ENCODE assay signal across 8 cellular contexts in genomic region chr3:156673732-156674045, GRCh38. TPM values are rescaled to one million over a fixed set of nuclear protein-coding genes. Genes with fewer than 3 reads are reported as not detected.
DNase-seq lines count a peak whose midpoint lies in the region; ATAC-seq and TF ChIP-seq lines count a peak whose summit lies in the region.

No MANE protein-coding gene starts in this region.

- peak overlapping the region; percentile 99 for H3K27ac Mint-ChIP-seq in progenitor cell of endocrine pancreas

- DNase-seq in DND-41 = no peak
- DNase-seq in RWPE2 (ENCODE audit: low spot score) = no peak
- DNase-seq in esophagus muscularis mucosa (ENCODE audit: extremely low spot score) = no peak
- no peak for DNase-seq in progenitor cell of endocrine pancreas (ENCODE audit: low spot score, unreplicated experiment)
- no peak for DNase-seq in activated CD4-positive, alpha-beta T cell treated with anti-CD3 and anti-CD28 coated beads for 1 hour
- DNase-seq in posterior vena cava (ENCODE audit: low spot score) = no peak

- no peaks in the 10 kb centered on the region for H3K27me3 Mint-ChIP-seq in progenitor cell of endocrine pancreas

- peaks cover 18% of the 10 kb centered on the region for H4K20me1 ChIP-seq in DND-41 (ENCODE audit: insufficient read depth, low read length)

- peaks cover 33% of the 10 kb centered on the region for H3K4me1 Mint-ChIP-seq in progenitor cell of endocrine pancreas (ENCODE audit: low read depth)

- no peaks in the 10 kb centered on the region for H3K27me3 ChIP-seq in DND-41 (ENCODE audit: insufficient read depth, low read length, poor library complexity)
- H3K27me3 ChIP-seq in RWPE2 (ENCODE audit: insufficient read depth, poor library complexity, severe bottlenecking) = no peaks in the 10 kb centered on the region
- H3K27me3 ChIP-seq in esophagus muscularis mucosa = no peaks in the 10 kb centered on the region

- peaks cover 42% of the 10 kb centered on the region for H3K79me2 ChIP-seq in DND-41 (ENCODE audit: insufficient read depth, low read length)

- peak overlapping the region; percentile 94 for H3K4me3 Mint-ChIP-seq in progenitor cell of endocrine pancreas (ENCODE audit: low read depth)

- ATAC-seq in DND-41 (ENCODE audit: insufficient read depth, low read depth) (peak; percentile 1; the same call in 1 of the 3 replicates), RWPE2 (ENCODE audit: low read depth) (no peak), HG03025 (IDR thresholded peaks at IDR 0.05; ENCODE audit: low FRiP score, unreplicated experiment) (no peak), GM18868 (IDR thresholded peaks at IDR 0.05; ENCODE audit: unreplicated experiment) (no peak)

- no peak for TF ChIP-seq CTCF in DND-41 (IDR thresholded peaks at IDR 0.05; ENCODE audit: borderline replicate concordance, extremely low read depth, low read length, poor library complexity, severe bottlenecking)
- no peak for TF ChIP-seq CTCF in RWPE2 (IDR thresholded peaks at IDR 0.05; ENCODE audit: poor library complexity, severe bottlenecking)
- no peak for TF ChIP-seq CTCF in esophagus muscularis mucosa (IDR thresholded peaks at IDR 0.05)
- no peak for TF ChIP-seq CTCF in progenitor cell of endocrine pancreas (IDR thresholded peaks at IDR 0.05; ENCODE audit: unreplicated experiment)

- H3K36me3 ChIP-seq in DND-41 (ENCODE audit: insufficient read depth, low read length) (peaks cover 13% of the 10 kb centered on the region), RWPE2 (ENCODE audit: low read depth) (peaks cover 38% of the 10 kb centered on the region), esophagus muscularis mucosa (peaks cover 0 to 10% (median 7%) of the 10 kb centered on the region in 4 donors)

- H3K27ac ChIP-seq in DND-41 (ENCODE audit: low read length) (peak overlapping the region; percentile 77), RWPE2 (ENCODE audit: poor library complexity, severe bottlenecking) (peak overlapping the region; percentile 84), esophagus muscularis mucosa (replicated peaks in 1 of 4) (peak overlapping the region; percentile 92 to 98 (median 96))

- H2AFZ ChIP-seq in DND-41 (ENCODE audit: low read depth, low read length) = peak overlapping the region; percentile 83

- H3K9me3 ChIP-seq in DND-41 (ENCODE audit: insufficient read depth, low read length, severe bottlenecking) (no peaks in the 10 kb centered on the region), RWPE2 (ENCODE audit: severe bottlenecking) (no peaks in the 10 kb centered on the region), esophagus muscularis mucosa (no peaks in the 10 kb centered on the region)

- H3K36me3 Mint-ChIP-seq in progenitor cell of endocrine pancreas (ENCODE audit: insufficient read depth) = peaks cover 12% of the 10 kb centered on the region

- peaks cover 35% of the 10 kb centered on the region for H3K4me1 ChIP-seq in DND-41 (ENCODE audit: insufficient read depth, low read length)
- peaks cover 8% of the 10 kb centered on the region for H3K4me1 ChIP-seq in RWPE2 (ENCODE audit: insufficient read depth, poor library complexity, severe bottlenecking)
- H3K4me1 ChIP-seq in esophagus muscularis mucosa = peaks cover 4 to 35% (median 26%) of the 10 kb centered on the region in 4 donors

- peak overlapping the region; percentile 74 to 90; a peak in 3 of 4 replicates for H3K4me3 ChIP-seq in DND-41 (ENCODE audit: low read depth in 1 of 2, low read length in 2 of 2)
- H3K4me3 ChIP-seq in RWPE2 (ENCODE audit: severe bottlenecking) = peak overlapping the region; percentile 79
- peak overlapping the region; percentile 79 to 96 (median 86) for H3K4me3 ChIP-seq in esophagus muscularis mucosa

- TF ChIP-seq POLR2A in esophagus muscularis mucosa (IDR thresholded peaks at IDR 0.05; ENCODE audit: low read depth) = no peak

- intact Hi-C loops in esophagus muscularis mucosa (cut with DNase I) (loop anchor here (2.0 to 5.0 kb wide), 4 partner anchors 116 to 523 kb away; partner anchors contain the start of gene SSR3), posterior vena cava (cut with DNase I) (loop anchor here (10.0 kb wide), 4 partner anchors 119 to 461 kb away; partner anchors contain the start of genes LEKR1 (in 1 of the 2) and SSR3 (in 1 of the 2))

- 20% methylated on average over 4 of the region's 10 CpGs for WGBS in esophagus muscularis mucosa

- no peaks in the 10 kb centered on the region for H3K9me3 Mint-ChIP-seq in progenitor cell of endocrine pancreas (ENCODE audit: low read depth)

- peak overlapping the region; percentile 84 for H3K9ac ChIP-seq in DND-41 (ENCODE audit: low read depth, low read length)

- TF ChIP-seq EP300 in esophagus muscularis mucosa (IDR thresholded peaks at IDR 0.05) = no peak

- H3K4me2 ChIP-seq in DND-41 (ENCODE audit: insufficient read depth, low read length) = peak overlapping the region; percentile 87

RNA-seq across cellular contexts. Expression of gene TIPARP, which starts 0.7 kb away (rescaled TPM):
- 10 to 100 TPM; 61.9 to 94.8 (median 78.5) TPM for total RNA-seq in esophagus muscularis mucosa
- 32.1 and 38.6 TPM in 2 replicates for total RNA-seq in progenitor cell of endocrine pancreas
- 10 to 100 TPM; 26.5 to 30.2 TPM for total RNA-seq in posterior vena cava
